8 cellular contexts compared by ENCODE assay signal in the genomic region with DNA sequence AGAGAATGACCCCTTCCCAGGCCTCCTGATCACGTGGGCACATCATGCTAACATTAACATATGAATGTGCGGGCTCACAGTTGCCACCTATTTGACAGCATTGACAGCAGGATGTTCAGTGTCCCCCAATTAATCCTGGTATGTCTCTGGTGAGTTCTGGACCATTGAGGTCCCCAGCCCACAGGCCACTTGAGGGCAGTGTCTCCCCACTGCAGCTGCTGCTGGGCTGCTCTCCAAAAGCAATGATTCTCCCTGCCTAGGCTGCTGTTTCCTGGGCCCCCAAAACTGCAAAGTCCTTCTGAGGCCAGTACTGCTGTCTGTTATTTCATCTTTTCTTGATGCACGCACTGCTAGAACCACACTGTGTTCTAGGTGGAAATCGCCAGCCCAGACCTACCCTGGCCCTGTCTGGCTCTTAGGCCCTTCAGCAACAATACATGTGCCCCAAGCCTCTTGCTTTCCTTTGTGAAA. TPM values are rescaled to one million over a fixed set of nuclear protein-coding genes. Genes with fewer than 3 reads are reported as not detected.
A peak's percentile ranks its signal among the peaks of the same experiment; 100 is the strongest.
DNase-seq lines count a peak whose midpoint lies in the region; ATAC-seq and TF ChIP-seq lines count a peak whose summit lies in the region.

No MANE protein-coding gene starts in this region.

- TF ChIP-seq CTCF in A673 (conservative IDR thresholded peaks at IDR 0.05; ENCODE audit: low read depth, low read length) (peak; percentile 63), HCT116 (IDR thresholded peaks at IDR 0.05 in 2 of 3, conservative IDR thresholded peaks at IDR 0.05 in 1 of 3; ENCODE audit: borderline replicate concordance in 1 of 3, insufficient read depth in 1 of 3, low read depth in 2 of 3, low read length in 2 of 3) (peak; percentile 70 to 85 (median 79)), fibroblast of the aortic adventitia (IDR thresholded peaks at IDR 0.05; ENCODE audit: insufficient read depth, low read length) (peak; percentile 43), parathyroid adenoma (IDR thresholded peaks at IDR 0.05) (peak; percentile 89)

- CTCF ChIA-PET in A673 (lab: Charles Lee), result no interaction called here
- CTCF ChIA-PET in HCT116 (lab: Charles Lee), result no interaction called here
- CTCF ChIA-PET in CD8-positive, alpha-beta memory T cell (lab: Charles Lee), result no interaction called here

- no peaks in the 10 kb centered on the region for H3K27me3 ChIP-seq in A673 (replicated peaks; ENCODE audit: insufficient read depth, low read depth, low read length, poor library complexity)
- no peaks in the 10 kb centered on the region for H3K27me3 ChIP-seq in HCT116 (ENCODE audit: insufficient read depth, low read length)
- H3K27me3 ChIP-seq in parathyroid adenoma (ENCODE audit: control insufficient read depth, insufficient read depth, low read length), result no peaks in the 10 kb centered on the region
- H3K27me3 ChIP-seq in CD8-positive, alpha-beta memory T cell (ENCODE audit: insufficient read depth, low read length, poor library complexity, severe bottlenecking), result no peaks in the 10 kb centered on the region

- H3K36me3 ChIP-seq in A673 (ENCODE audit: insufficient read depth, low read length, poor library complexity, severe bottlenecking), result no peaks in the 10 kb centered on the region
- no peaks in the 10 kb centered on the region for H3K36me3 ChIP-seq in HCT116 (ENCODE audit: control insufficient read depth in 1 of 2, insufficient read depth in 2 of 2, low read length in 2 of 2)
- H3K36me3 ChIP-seq in parathyroid adenoma (ENCODE audit: control insufficient read depth, insufficient read depth, low read length), result no peaks in the 10 kb centered on the region
- H3K36me3 ChIP-seq in CD8-positive, alpha-beta memory T cell (ENCODE audit: insufficient read depth, low read length), result no peaks in the 10 kb centered on the region

- H3K27ac Mint-ChIP-seq in CD8-positive, alpha-beta memory T cell, result no peak overlapping the region

- POLR2A ChIA-PET in A673 (lab: Charles Lee; ENCODE audit: low non-redundant PET), result no interaction called here
- POLR2A ChIA-PET in HCT116 (lab: Charles Lee), result no interaction called here
- POLR2A ChIA-PET in CD8-positive, alpha-beta memory T cell (lab: Charles Lee), result no interaction called here

- no peaks in the 10 kb centered on the region for H3K36me3 Mint-ChIP-seq in CD8-positive, alpha-beta memory T cell

- H3K4me3 ChIP-seq in A673 (ENCODE audit: low read depth, low read length, poor library complexity, severe bottlenecking) (no peak overlapping the region), HCT116 (replicated peaks in 1 of 2; ENCODE audit: low read depth in 1 of 2, low read length in 2 of 2) (no peak overlapping the region), fibroblast of the aortic adventitia (ENCODE audit: low read depth, low read length) (no peak overlapping the region), parathyroid adenoma (ENCODE audit: low read depth, low read length) (no peak overlapping the region)
- H3K4me3 ChIP-seq in CD8-positive, alpha-beta memory T cell (ENCODE audit: low read length), result no peak overlapping the region

- no peak for TF ChIP-seq POLR2A in HCT116 (IDR thresholded peaks at IDR 0.05; ENCODE audit: borderline replicate concordance, extremely low read depth, insufficient read depth, insufficient read length)

- peaks cover 5 to 36% of the 10 kb centered on the region in 2 donors for H3K27me3 Mint-ChIP-seq in CD8-positive, alpha-beta memory T cell

- H3K9me2 ChIP-seq in HCT116 (ENCODE audit: insufficient read depth), result no peaks in the 10 kb centered on the region

- H3K4me2 ChIP-seq in HCT116 (ENCODE audit: low read length) (no peak overlapping the region), parathyroid adenoma (ENCODE audit: low read length) (no peak overlapping the region)

- H3K9me3 ChIP-seq in A673 (ENCODE audit: low read depth, low read length, poor library complexity, severe bottlenecking), result no peaks in the 10 kb centered on the region
- no peaks in the 10 kb centered on the region for H3K9me3 ChIP-seq in HCT116 (ENCODE audit: control insufficient read depth in 1 of 2, insufficient read depth in 1 of 2, low read depth in 1 of 2, low read length in 2 of 2)
- no peaks in the 10 kb centered on the region for H3K9me3 ChIP-seq in parathyroid adenoma (ENCODE audit: control insufficient read depth, low read length)
- no peaks in the 10 kb centered on the region for H3K9me3 ChIP-seq in CD8-positive, alpha-beta memory T cell (ENCODE audit: low read length)

- no peak overlapping the region for H3K4me3 Mint-ChIP-seq in CD8-positive, alpha-beta memory T cell

- no peaks in the 10 kb centered on the region for H4K20me1 ChIP-seq in HCT116 (ENCODE audit: insufficient read depth)

- intact Hi-C loops in A673 (cut with micrococcal nuclease; ENCODE audit: unreplicated experiment) (loop anchor here (2.0 kb wide), 1 partner anchor 278 kb away; no protein-coding TSS in a partner anchor), HCT116 (cut with micrococcal nuclease) (loop anchor here (1.0 to 10.0 kb wide), 5 partner anchors 79 to 548 kb away; no protein-coding TSS in a partner anchor)

- peak; percentile 97 for ATAC-seq in HCT116
- ATAC-seq in GM19395 (IDR thresholded peaks at IDR 0.05; ENCODE audit: unreplicated experiment), result no peak

- no peaks in the 10 kb centered on the region for H3K4me1 ChIP-seq in A673 (ENCODE audit: insufficient read depth, low read length, poor library complexity, severe bottlenecking)
- H3K4me1 ChIP-seq in HCT116 (ENCODE audit: control insufficient read depth in 1 of 2, insufficient read depth in 2 of 2, low read length in 2 of 2), result no peaks in the 10 kb centered on the region
- no peaks in the 10 kb centered on the region for H3K4me1 ChIP-seq in parathyroid adenoma
- H3K4me1 ChIP-seq in CD8-positive, alpha-beta memory T cell (ENCODE audit: insufficient read depth, low read length), result no peaks in the 10 kb centered on the region

- H3K4me1 Mint-ChIP-seq in CD8-positive, alpha-beta memory T cell, result no peaks in the 10 kb centered on the region

- H2AFZ ChIP-seq in HCT116 (ENCODE audit: low read depth, low read length, poor library complexity, severe bottlenecking), result no peak overlapping the region
- no peak overlapping the region for H2AFZ ChIP-seq in parathyroid adenoma

- no peaks in the 10 kb centered on the region for H3K79me2 ChIP-seq in HCT116 (ENCODE audit: insufficient read depth, low read length)
- no peaks in the 10 kb centered on the region for H3K79me2 ChIP-seq in parathyroid adenoma

- BruUV-seq in A673 (replicated peaks; lab: Mats Ljungman, UMichigan) (no TSS peak), HCT116 (replicated peaks; lab: Mats Ljungman, UMichigan) (no TSS peak)

- RAD21 ChIA-PET in HCT116 (lab: Charles Lee; ENCODE audit: low non-redundant PET in 1 of 2, low total read pairs in 2 of 2, uncharacterized antibody in 2 of 2, unreplicated experiment in 2 of 2), result no interaction called here

- H3K9ac ChIP-seq in HCT116 (ENCODE audit: low read length) (no peak overlapping the region), parathyroid adenoma (no peak overlapping the region)

- H3K27ac ChIP-seq in A673 (ENCODE audit: low read depth, low read length, poor library complexity, severe bottlenecking) (no peak overlapping the region), HCT116 (ENCODE audit: low read depth, low read length) (no peak overlapping the region), parathyroid adenoma (no peak overlapping the region)
- H3K27ac ChIP-seq in CD8-positive, alpha-beta memory T cell (ENCODE audit: low read depth, low read length), result no peak overlapping the region

- TF ChIP-seq RAD21 in HCT116 (IDR thresholded peaks at IDR 0.05; ENCODE audit: low read depth), result peak; percentile 86

- peak; percentile 41 for DNase-seq in A673 (ENCODE audit: low spot score)
- DNase-seq in HCT116 (ENCODE audit: low read depth, low spot score), result no peak
- DNase-seq in OCI-M1 (lab: John Stamatoyannopoulos, UW), result peak; percentile 66
- peak; percentile 14 for DNase-seq in fibroblast of the aortic adventitia (ENCODE audit: low read depth)
- no peak for DNase-seq in CD8-positive, alpha-beta memory T cell
- DNase-seq in NK-92 (lab: John Stamatoyannopoulos, UW; ENCODE audit: unreplicated experiment), result no peak

- peaks cover 0 to 5% (median 3%) of the 10 kb centered on the region in 5 donors for H3K9me3 Mint-ChIP-seq in CD8-positive, alpha-beta memory T cell

TF ChIP-seq in HCT116, 20 proteins besides CTCF, POLR2A, EP300 and RAD21 (continues in another document):
- TF ChIP-seq TCF7L2 (IDR thresholded peaks at IDR 0.05; ENCODE audit: borderline replicate concordance, extremely low read depth, insufficient read depth, insufficient read length) (no peak), CBX3 (IDR thresholded peaks at IDR 0.05; ENCODE audit: low read depth) (no peak), ZNF274 (IDR thresholded peaks at IDR 0.05; ENCODE audit: low read depth, low read length) (no peak), FOSL1 (IDR thresholded peaks at IDR 0.05; ENCODE audit: low read depth) (no peak)
- TF ChIP-seq, protein P1, sequence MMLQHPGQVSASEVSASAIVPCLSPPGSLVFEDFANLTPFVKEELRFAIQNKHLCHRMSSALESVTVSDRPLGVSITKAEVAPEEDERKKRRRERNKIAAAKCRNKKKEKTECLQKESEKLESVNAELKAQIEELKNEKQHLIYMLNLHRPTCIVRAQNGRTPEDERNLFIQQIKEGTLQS (IDR thresholded peaks at IDR 0.05), result no peak

RNA-seq across cellular contexts. Expression of a gene that starts 52.7 kb away (rescaled TPM):
- total RNA-seq in A673 (2021) (0.62 and 0.63 TPM in 2 replicates), HCT116 (2021; ENCODE audit: unreplicated experiment) (0.89 TPM), fibroblast of the aortic adventitia (ENCODE audit: low replicate concordance) (under 0.01 TPM in 1 of 2 replicates, not detected in the other)
- 0.32 and 0.43 TPM in 2 replicates for polyA plus RNA-seq in HCT116 (2012)
- total RNA-seq in CD8-positive, alpha-beta memory T cell, result not detected
- not detected for polyA plus RNA-seq in CD8-positive, alpha-beta memory T cell

Comparison
In these comparisons a context has a peak if more than half of its experiments do, and no peak if none do; other contexts are left out.
1. DNase-seq: peak in A673 (single experiment), OCI-M1 (single experiment) and fibroblast of the aortic adventitia (single experiment); none in HCT116 (single experiment), CD8-positive, alpha-beta memory T cell (0 of 5) and NK-92 (single experiment).
2. Peak in every context shown above with its lines, with median percentiles within 50 percentile points of each other: CTCF ChIP-seq.